Comparison of ENCODE assay signal across 8 cellular contexts in genomic region chr6:168956884-168957730, GRCh38.
DNase-seq lines count a peak whose midpoint lies in the region; ATAC-seq and TF ChIP-seq lines count a peak whose summit lies in the region.

No MANE protein-coding gene starts in this region.

- CTCF ChIA-PET in HEK293T (lab: Yijun Ruan, JAX) (interaction anchor here (0.6 to 1.7 kb wide), 3 partner anchors 230 to 1608 kb away, joined by 3 read pairs; no protein-coding TSS in a partner anchor), T-cell (lab: Charles Lee) (interaction anchor here in 1 of 2 donors (0.5 to 0.8 kb wide), 2 partner anchors 256 to 697 kb away, joined by 3 to 5 read pairs; no protein-coding TSS in a partner anchor)

- DNase-seq in GM06990 (ENCODE audit: extremely low read depth, insufficient read length) (no peak), HEK293T (ENCODE audit: extremely low spot score) (peak; percentile 80), NCI-H1092 treated with DMSO at 0.1 percent for 48 hours (lab: John Stamatoyannopoulos, UW) (peak; percentile 84), T-cell (peak in 28 of 34 experiments; percentile 11 to 47 (median 35)), kidney glomerular epithelial cell (lab: John Stamatoyannopoulos, UW) (peak; percentile 71), OCI-M2 (lab: John Stamatoyannopoulos, UW; ENCODE audit: unreplicated experiment) (no peak)
- DNase-seq in central memory CD4-positive, alpha-beta T cell = peak; percentile 17
- DNase-seq in stimulated activated CD4-positive, alpha-beta T cell treated with anti-CD3 and anti-CD28 coated beads, Interleukin-2, amount 100 ng/mL, for 4 hours (ENCODE audit: low read depth) = peak; percentile 13

- no peaks in the 10 kb centered on the region for H3K27me3 ChIP-seq in GM06990 (replicated peaks; ENCODE audit: control insufficient read depth, insufficient read depth, low read length)

- no peaks in the 10 kb centered on the region for H3K9me3 Mint-ChIP-seq in T-cell

- no peak overlapping the region for H3K4me3 Mint-ChIP-seq in T-cell

- no peaks in the 10 kb centered on the region for H3K36me3 Mint-ChIP-seq in T-cell

- peak in 2 of 4 experiments; percentile 46 to 51 for ATAC-seq in T-cell (replicated peaks in 1 of 4)

- POLR2A ChIA-PET in HEK293T (lab: Yijun Ruan, JAX) (interaction anchor here (1.0 kb wide), 1 partner anchor 833 kb away, joined by 3 read pairs; no protein-coding TSS in a partner anchor), T-cell (lab: Charles Lee) (no interaction called here)

- H3K4me3 ChIP-seq in GM06990 (replicated peaks; ENCODE audit: low read depth, low read length) = no peak overlapping the region

- no peaks in the 10 kb centered on the region for H3K36me3 ChIP-seq in GM06990 (ENCODE audit: control insufficient read depth, insufficient read depth, low read length)

- peak; percentile 76 for TF ChIP-seq CTCF in GM06990 (IDR thresholded peaks at IDR 0.05; ENCODE audit: insufficient read depth, low read length, poor library complexity, severe bottlenecking)

- H3K27ac Mint-ChIP-seq in T-cell = no peak overlapping the region

- peaks cover 22 to 25% of the 10 kb centered on the region in 2 donors for H3K27me3 Mint-ChIP-seq in T-cell

- no peaks in the 10 kb centered on the region for H3K4me1 Mint-ChIP-seq in T-cell

TF ChIP-seq in HEK293T, 16 proteins besides CTCF, POLR2A, EP300 and RAD21:
- no peak for TF ChIP-seq NFRKB (IDR thresholded peaks at IDR 0.05)
- TF ChIP-seq PKNOX1 (IDR thresholded peaks at IDR 0.05) = peak; percentile 46

Comparison
In these comparisons a context has a peak if more than half of its experiments do, and no peak if none do; other contexts are left out.
1. DNase-seq: peak in HEK293T (single experiment), NCI-H1092 treated with DMSO at 0.1 percent for 48 hours (single experiment), T-cell (28 of 34), central memory CD4-positive, alpha-beta T cell (single experiment), kidney glomerular epithelial cell (single experiment) and stimulated activated CD4-positive, alpha-beta T cell treated with anti-CD3 and anti-CD28 coated beads, Interleukin-2, amount 100 ng/mL, for 4 hours (single experiment); none in GM06990 (single experiment) and OCI-M2 (single experiment).